1 cellular context compared by ENCODE assay signal in the genomic region with DNA sequence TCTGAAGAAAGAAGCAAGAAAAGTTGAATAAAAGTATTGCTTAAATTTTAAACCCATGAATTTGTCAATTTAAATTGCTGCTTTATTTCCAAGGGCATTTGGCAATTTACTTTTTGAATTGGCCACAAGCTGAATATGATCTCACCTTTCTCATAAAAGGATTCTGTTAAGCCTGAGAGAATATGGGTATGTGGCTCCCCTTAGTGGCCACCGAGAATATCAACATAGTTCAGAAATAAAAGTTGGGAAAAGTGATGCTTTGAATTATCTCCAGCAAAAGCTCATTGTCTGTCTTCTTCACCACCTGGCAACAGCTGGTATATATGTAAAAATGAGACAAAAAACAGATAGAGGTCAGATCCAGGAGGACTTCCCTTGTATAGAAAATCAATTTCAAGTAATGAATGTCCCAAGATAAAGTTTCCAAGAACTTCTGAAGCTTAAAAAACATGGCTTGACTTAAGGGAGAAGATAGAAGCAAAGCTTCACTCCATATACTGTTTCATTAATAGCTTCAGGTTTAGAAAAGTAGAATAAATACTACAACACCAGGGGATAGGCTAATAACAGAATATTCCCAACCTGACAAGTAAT.
TF ChIP-seq lines count a peak whose summit lies in the region.

No MANE protein-coding gene starts in this region.

TF ChIP-seq in H1, 55 proteins besides CTCF, POLR2A, EP300 and RAD21 (continued from another document):
- TF ChIP-seq RXRA (IDR thresholded peaks at IDR 0.05; ENCODE audit: insufficient read depth, low read depth, low read length) (no peak), BACH1 (IDR thresholded peaks at IDR 0.05; ENCODE audit: low read length) (no peak), MAFK (IDR thresholded peaks at IDR 0.05; ENCODE audit: low read depth, low read length) (no peak), PHF8 (conservative IDR thresholded peaks at IDR 0.05; ENCODE audit: low read depth, low read length) (no peak)
- TF ChIP-seq, protein P1, sequence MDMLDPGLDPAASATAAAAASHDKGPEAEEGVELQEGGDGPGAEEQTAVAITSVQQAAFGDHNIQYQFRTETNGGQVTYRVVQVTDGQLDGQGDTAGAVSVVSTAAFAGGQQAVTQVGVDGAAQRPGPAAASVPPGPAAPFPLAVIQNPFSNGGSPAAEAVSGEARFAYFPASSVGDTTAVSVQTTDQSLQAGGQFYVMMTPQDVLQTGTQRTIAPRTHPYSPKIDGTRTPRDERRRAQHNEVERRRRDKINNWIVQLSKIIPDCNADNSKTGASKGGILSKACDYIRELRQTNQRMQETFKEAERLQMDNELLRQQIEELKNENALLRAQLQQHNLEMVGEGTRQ (IDR thresholded peaks at IDR 0.05; ENCODE audit: low read length) = no peak
